1 cellular context compared by ENCODE assay signal in the genomic region with DNA sequence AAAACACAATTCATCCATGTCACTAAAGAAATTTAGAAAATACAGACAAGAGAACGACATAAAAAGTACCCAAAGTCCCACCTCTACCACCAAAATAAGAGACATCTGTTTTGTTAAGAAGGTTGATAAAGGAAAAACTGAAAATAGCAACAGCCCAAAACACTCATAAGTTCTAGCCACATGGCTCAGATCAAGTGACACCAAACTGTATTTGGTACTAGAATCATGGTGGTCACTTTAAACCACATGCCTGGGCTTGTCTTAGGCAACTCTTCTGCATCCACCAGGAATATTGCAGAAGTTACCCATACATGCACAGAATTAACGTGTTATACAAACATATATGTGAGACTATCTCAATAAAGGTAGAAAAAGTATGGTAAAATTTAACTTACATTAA.
TF ChIP-seq lines count a peak whose summit lies in the region.

No MANE protein-coding gene starts in this region.

TF ChIP-seq in H1, 55 proteins besides CTCF, POLR2A, EP300 and RAD21 (continued from another document):
- no peak for TF ChIP-seq NANOG (IDR thresholded peaks at IDR 0.05; ENCODE audit: insufficient read depth, low read depth, low read length, poor library complexity, severe bottlenecking)
- no peak for TF ChIP-seq GTF2F1 (IDR thresholded peaks at IDR 0.05; ENCODE audit: borderline replicate concordance, low read depth, low read length)
- TF ChIP-seq KDM4A (IDR thresholded peaks at IDR 0.05; ENCODE audit: low read depth, low read length, severe bottlenecking), result no peak
- TF ChIP-seq SIX5 (IDR thresholded peaks at IDR 0.05; ENCODE audit: low read depth, low read length), result no peak
- TF ChIP-seq, protein P1, sequence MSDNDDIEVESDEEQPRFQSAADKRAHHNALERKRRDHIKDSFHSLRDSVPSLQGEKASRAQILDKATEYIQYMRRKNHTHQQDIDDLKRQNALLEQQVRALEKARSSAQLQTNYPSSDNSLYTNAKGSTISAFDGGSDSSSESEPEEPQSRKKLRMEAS (IDR thresholded peaks at IDR 0.05), result no peak
- TF ChIP-seq, protein P2, sequence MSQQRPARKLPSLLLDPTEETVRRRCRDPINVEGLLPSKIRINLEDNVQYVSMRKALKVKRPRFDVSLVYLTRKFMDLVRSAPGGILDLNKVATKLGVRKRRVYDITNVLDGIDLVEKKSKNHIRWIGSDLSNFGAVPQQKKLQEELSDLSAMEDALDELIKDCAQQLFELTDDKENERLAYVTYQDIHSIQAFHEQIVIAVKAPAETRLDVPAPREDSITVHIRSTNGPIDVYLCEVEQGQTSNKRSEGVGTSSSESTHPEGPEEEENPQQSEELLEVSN (IDR thresholded peaks at IDR 0.05), result no peak
- TF ChIP-seq SRF (IDR thresholded peaks at IDR 0.05; ENCODE audit: low read depth, low read length), result no peak
- no peak for TF ChIP-seq TEAD4 (IDR thresholded peaks at IDR 0.05; ENCODE audit: low read depth, low read length)
- TF ChIP-seq JUN (IDR thresholded peaks at IDR 0.05; ENCODE audit: low read depth, low read length), result no peak
- TF ChIP-seq, protein P3, sequence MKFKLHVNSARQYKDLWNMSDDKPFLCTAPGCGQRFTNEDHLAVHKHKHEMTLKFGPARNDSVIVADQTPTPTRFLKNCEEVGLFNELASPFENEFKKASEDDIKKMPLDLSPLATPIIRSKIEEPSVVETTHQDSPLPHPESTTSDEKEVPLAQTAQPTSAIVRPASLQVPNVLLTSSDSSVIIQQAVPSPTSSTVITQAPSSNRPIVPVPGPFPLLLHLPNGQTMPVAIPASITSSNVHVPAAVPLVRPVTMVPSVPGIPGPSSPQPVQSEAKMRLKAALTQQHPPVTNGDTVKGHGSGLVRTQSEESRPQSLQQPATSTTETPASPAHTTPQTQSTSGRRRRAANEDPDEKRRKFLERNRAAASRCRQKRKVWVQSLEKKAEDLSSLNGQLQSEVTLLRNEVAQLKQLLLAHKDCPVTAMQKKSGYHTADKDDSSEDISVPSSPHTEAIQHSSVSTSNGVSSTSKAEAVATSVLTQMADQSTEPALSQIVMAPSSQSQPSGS (IDR thresholded peaks at IDR 0.05; ENCODE audit: low read length), result no peak
- TF ChIP-seq SIN3A (conservative IDR thresholded peaks at IDR 0.05 in 1 of 2, IDR thresholded peaks at IDR 0.05 in 1 of 2; ENCODE audit: low read depth in 1 of 2, low read length in 2 of 2), result no peak
- TF ChIP-seq SP1 (IDR thresholded peaks at IDR 0.05; ENCODE audit: low read depth, low read length), result no peak
- TF ChIP-seq CEBPB (IDR thresholded peaks at IDR 0.05; ENCODE audit: low read depth, low read length), result no peak
- TF ChIP-seq SIRT6 (IDR thresholded peaks at IDR 0.05; ENCODE audit: low read length), result no peak
